In the genomic region with DNA sequence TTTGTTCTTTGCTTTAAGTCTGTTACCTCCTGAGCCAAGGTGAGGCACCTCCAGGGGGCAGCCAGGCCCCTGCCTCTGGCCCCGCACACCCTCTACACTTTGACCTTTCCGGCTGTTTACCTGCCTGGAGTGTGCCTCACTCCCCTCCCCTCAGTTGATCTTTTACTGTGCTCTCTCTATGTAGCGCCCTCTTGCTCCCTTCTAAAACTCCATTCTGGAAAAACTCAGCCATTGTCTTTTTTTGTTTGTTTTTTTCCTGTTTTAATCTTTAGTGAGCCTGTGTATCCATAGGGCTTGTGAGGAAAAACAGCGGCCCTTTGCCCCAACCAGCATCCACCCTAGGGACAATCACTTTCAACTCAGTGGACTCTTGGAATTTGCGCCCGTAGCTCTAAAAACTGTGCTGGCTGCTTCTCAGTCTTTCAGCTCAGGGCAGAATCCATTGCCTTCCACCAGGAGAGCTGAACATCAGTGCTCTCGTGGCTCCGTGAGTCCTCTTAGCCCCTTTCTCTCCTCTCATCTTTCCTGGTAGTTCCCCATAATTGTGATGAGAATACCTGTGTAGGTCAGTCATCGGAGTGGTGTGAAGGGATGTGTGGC, we compare ENCODE assay signal across 1 cellular context.
A peak's percentile ranks its signal among the peaks of the same experiment; 100 is the strongest.
TF ChIP-seq lines count a peak whose summit lies in the region.

No MANE protein-coding gene starts in this region.

TF ChIP-seq in HepG2, 621 proteins besides CTCF, POLR2A, EP300 and RAD21 (continued from another document):
- TF ChIP-seq SNAI1 (CRISPR knock-in tag; IDR thresholded peaks at IDR 0.05; ENCODE audit: borderline replicate concordance) = peak; percentile 13; the same call in 1 of the 2 replicates
- TF ChIP-seq ZNF20 (CRISPR knock-in tag; IDR thresholded peaks at IDR 0.05) = no peak
